Comparison of ENCODE assay signal across 22 cellular contexts in the genomic region with DNA sequence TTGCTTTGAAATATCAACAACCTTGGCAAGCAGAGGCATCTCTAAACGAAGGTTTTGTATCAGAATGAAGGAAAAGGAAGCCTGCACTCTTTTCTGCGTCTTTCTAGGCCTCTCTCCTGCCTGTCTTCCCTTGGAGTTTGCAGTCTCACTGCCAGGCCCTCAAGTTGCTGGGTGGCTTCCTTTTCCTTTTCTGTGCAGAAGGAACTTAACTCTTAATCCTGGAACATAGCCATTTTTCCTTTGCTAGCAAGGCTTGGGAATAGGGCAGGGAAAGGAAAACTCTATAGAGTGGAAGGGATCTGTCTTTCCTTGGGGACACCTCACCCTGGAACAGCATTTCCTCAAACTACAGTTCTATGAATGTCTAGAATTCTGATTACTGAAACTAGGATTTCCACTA. TPM values are rescaled to one million over a fixed set of nuclear protein-coding genes. Genes with fewer than 3 reads are reported as not detected.
DNase-seq lines count a peak whose midpoint lies in the region; ATAC-seq, FAIRE-seq and TF ChIP-seq lines count a peak whose summit lies in the region.
"Had no signal": no experiment of that assay in that cellular context is flagged by ENCODE, and none has a peak within 500 bp of the region (broad histone marks: within the 10 kb centered on the region; RNA-seq: fewer than 3 reads in every experiment).

No MANE protein-coding gene starts in this region.

- dilution Hi-C loops in endothelial cell of umbilical vein (cut with MboI; ENCODE audit: extremely low pct_ligation_motif_present, low sequenced_read_pairs): no loop called here

- H3K9me3 ChIP-seq in endothelial cell of umbilical vein (replicated peaks; ENCODE audit: control insufficient read depth, insufficient read depth, low read length): no peaks in the 10 kb centered on the region

- intact Hi-C loops in left ventricle myocardium superior (cut with micrococcal nuclease) (no loop called here), left cardiac atrium (cut with DNase I) (no loop called here), endothelial cell of umbilical vein (cut with micrococcal nuclease) (no loop called here)

- peak overlapping the region; percentile 22 for H3K27ac ChIP-seq in endothelial cell of umbilical vein (ENCODE audit: insufficient read depth, low read depth, low read length)
- H3K27ac ChIP-seq: A549, GM23248, KMS-11 had no signal

- H3K4me3 Mint-ChIP-seq in neural crest cell: no peak overlapping the region

- CTCF ChIA-PET in endothelial cell of umbilical vein (lab: Charles Lee): interaction anchor here (0.9 to 1.5 kb wide), 2 partner anchors 35 to 73 kb away, joined by 4 to 8 read pairs; no protein-coding TSS in a partner anchor

- no peak overlapping the region for H3K9ac ChIP-seq in endothelial cell of umbilical vein (replicated peaks; ENCODE audit: extremely low read depth, insufficient read depth, low read length)
- H3K9ac ChIP-seq: GM23248, KMS-11 had no signal

- H3K27me3 Mint-ChIP-seq in neural crest cell (ENCODE audit: low read depth): no peaks in the 10 kb centered on the region

- FAIRE-seq in endothelial cell of umbilical vein (lab: Jason Lieb, UNC): no peak
- FAIRE-seq: A549, GM12891, GM18507 had no signal

- peaks cover 8% of the 10 kb centered on the region for H3K4me1 Mint-ChIP-seq in neural crest cell

- POLR2A ChIA-PET in endothelial cell of umbilical vein (lab: Charles Lee): no interaction called here

- no TSS peak for BruUV-seq in endothelial cell of umbilical vein (replicated peaks; lab: Mats Ljungman, UMichigan)

- H3K36me3 ChIP-seq in endothelial cell of umbilical vein (ENCODE audit: control insufficient read depth in 2 of 2, extremely low read depth in 1 of 2, insufficient read depth in 2 of 2, low read length in 2 of 2): no peaks in the 10 kb centered on the region
- H3K36me3 ChIP-seq: BLaER1 treated with 17β-estradiol and CSF1 and Interleukin-3, amounts not matched to agents 10 nM and 100 nM had no signal

- no peak for TF ChIP-seq POLR2A in endothelial cell of umbilical vein (IDR thresholded peaks at IDR 0.05; ENCODE audit: low read depth, low read length)

- H2AFZ ChIP-seq in endothelial cell of umbilical vein (ENCODE audit: low read depth, low read length): peak overlapping the region; percentile 94
- H2AFZ ChIP-seq: GM23248 had no signal

- peaks cover 2% of the 10 kb centered on the region for H3K36me3 Mint-ChIP-seq in neural crest cell (ENCODE audit: low read depth)

- ATAC-seq in left ventricle myocardium superior (peak; percentile 48), left cardiac atrium (no peak), HG03175 (IDR thresholded peaks at IDR 0.05; ENCODE audit: unreplicated experiment) (no peak)
- ATAC-seq: A549, HCT116, PC-3 had no signal

- H3K4me2 ChIP-seq in endothelial cell of umbilical vein (ENCODE audit: insufficient read depth, low read length): peak overlapping the region; percentile 24
- H3K4me2 ChIP-seq: A549, KMS-11 had no signal

- H3K27ac Mint-ChIP-seq in neural crest cell (ENCODE audit: unreplicated experiment): peak overlapping the region; percentile 77

- H4K20me1 ChIP-seq in endothelial cell of umbilical vein (replicated peaks; ENCODE audit: control insufficient read depth, extremely low read depth, insufficient read depth, low read length): no peaks in the 10 kb centered on the region
- H4K20me1 ChIP-seq: BLaER1 treated with 17β-estradiol and CSF1 and Interleukin-3, amounts not matched to agents 10 nM and 100 nM had no signal

- H3K9me1 ChIP-seq in endothelial cell of umbilical vein (replicated peaks; ENCODE audit: control insufficient read depth, extremely low read depth, insufficient read depth, low read length): no peaks in the 10 kb centered on the region

- H3K4me1 ChIP-seq in endothelial cell of umbilical vein (ENCODE audit: control insufficient read depth, extremely low read depth, insufficient read depth, low read length): peaks cover 31% of the 10 kb centered on the region
- H3K4me1 ChIP-seq: A549 had no signal

- no peak overlapping the region for H3K4me3 ChIP-seq in endothelial cell of umbilical vein (replicated peaks in 1 of 3; ENCODE audit: insufficient read depth in 1 of 3, low read depth in 1 of 3, low read length in 3 of 3)
- H3K4me3 ChIP-seq: A549; BLaER1 treated with 17β-estradiol and CSF1 and Interleukin-3, amounts not matched to agents 10 nM and 100 nM; GM23248 had no signal

- no peaks in the 10 kb centered on the region for H3K27me3 ChIP-seq in endothelial cell of umbilical vein (ENCODE audit: control insufficient read depth in 2 of 2, insufficient read depth in 2 of 2, low read length in 2 of 2)
- H3K27me3 ChIP-seq: BLaER1 treated with 17β-estradiol and CSF1 and Interleukin-3, amounts not matched to agents 10 nM and 100 nM had no signal

- DNase-seq in left ventricle myocardium superior (no peak), left cardiac atrium (no peak), endothelial cell of umbilical vein (ENCODE audit: low read depth, low spot score) (peak; percentile 58), neural crest cell (ENCODE audit: low read depth, low spot score) (no peak), foreskin melanocyte (no peak), NCI-H526 treated with DMSO at 0.1 percent for 48 hours (lab: John Stamatoyannopoulos, UW) (no peak)
- DNase-seq: DMS 273 treated with DMSO at 0.1 percent for 48 hours, GF-D8, GM23248, NCI-H1048, NCI-H146, NCI-H2081, NCI-H510A, NCI-H82, PC-3 had no signal

- H3K9me3 Mint-ChIP-seq in neural crest cell: peaks cover 7% of the 10 kb centered on the region

- no peaks in the 10 kb centered on the region for H3K79me2 ChIP-seq in endothelial cell of umbilical vein (ENCODE audit: control insufficient read depth, insufficient read depth, low read length)

- TF ChIP-seq CTCF in endothelial cell of umbilical vein (IDR thresholded peaks at IDR 0.05; ENCODE audit: extremely low read depth in 1 of 2, insufficient read depth in 1 of 2, low read depth in 1 of 2, low read length in 2 of 2) (no peak), neural crest cell (conservative IDR thresholded peaks at IDR 0.05) (no peak)

TF ChIP-seq in endothelial cell of umbilical vein, 7 proteins besides CTCF, POLR2A, EP300 and RAD21:
- TF ChIP-seq FOS (IDR thresholded peaks at IDR 0.05; ENCODE audit: borderline replicate concordance, insufficient read depth, low read length) (no peak), POLR2AphosphoS5 (IDR thresholded peaks at IDR 0.05; ENCODE audit: insufficient read depth, low read depth, low read length) (no peak), GATA2 (IDR thresholded peaks at IDR 0.05; ENCODE audit: insufficient read depth, insufficient read length, low read depth, low read length) (no peak), MAX (IDR thresholded peaks at IDR 0.05; ENCODE audit: insufficient read depth, insufficient read length) (no peak), MYC (IDR thresholded peaks at IDR 0.05; ENCODE audit: low read depth, low read length) (no peak), JUN (IDR thresholded peaks at IDR 0.05; ENCODE audit: borderline replicate concordance, insufficient read depth, insufficient read length, low read depth) (no peak), EZH2 (IDR thresholded peaks at IDR 0.05; ENCODE audit: borderline replicate concordance, low read depth, low read length, severe bottlenecking) (no peak)

RNA-seq across cellular contexts. Expression of gene TLNRD1, which starts 32.8 kb away (rescaled TPM):
- total RNA-seq in left ventricle myocardium superior (6.4 TPM), left cardiac atrium (10 to 100 TPM in 1 of 2 donors, 1 to 10 TPM in 1; 9.2 to 19.5 TPM), endothelial cell of umbilical vein (33.0 and 33.2 TPM in 2 replicates), neural crest cell (30.6 and 31.7 TPM in 2 replicates)
- polyA plus RNA-seq in endothelial cell of umbilical vein: 17.8 and 21.7 TPM in 2 replicates
- polyA plus RNA-seq in endothelial cell of umbilical vein (2011; cell fraction: cytosol; rRNA removed): 10.2 and 14.1 TPM in 2 replicates
- 6.6 and 7.0 TPM in 2 replicates for polyA plus RNA-seq in endothelial cell of umbilical vein (2011; cell fraction: nucleus; rRNA removed)
- 11.4 and 12.9 TPM in 2 replicates for polyA plus RNA-seq in endothelial cell of umbilical vein (2012)
- polyA minus RNA-seq in endothelial cell of umbilical vein: 8.3 and 11.1 TPM in 2 replicates
- 14.3 TPM for polyA minus RNA-seq in endothelial cell of umbilical vein (2011; cell fraction: cytosol; rRNA and poly(A)+ RNA removed)
- 10.1 and 13.9 TPM in 2 replicates for polyA minus RNA-seq in endothelial cell of umbilical vein (2011; cell fraction: nucleus; rRNA and poly(A)+ RNA removed)

RNA-seq across cellular contexts. Expression of gene MESD, which starts 43.9 kb away (rescaled TPM):
- total RNA-seq in left ventricle myocardium superior (14.4 TPM), left cardiac atrium (10 to 100 TPM; 17.3 to 19.4 TPM), endothelial cell of umbilical vein (30.5 and 32.9 TPM in 2 replicates), neural crest cell (30.7 and 31.9 TPM in 2 replicates)
- polyA plus RNA-seq in endothelial cell of umbilical vein: 10.2 and 12.8 TPM in 2 replicates
- 17.2 and 18.8 TPM in 2 replicates for polyA plus RNA-seq in endothelial cell of umbilical vein (2011; cell fraction: cytosol; rRNA removed)
- polyA plus RNA-seq in endothelial cell of umbilical vein (2011; cell fraction: nucleus; rRNA removed): 17.6 and 19.6 TPM in 2 replicates
- 25.5 and 33.0 TPM in 2 replicates for polyA plus RNA-seq in endothelial cell of umbilical vein (2012)
- 12.9 and 13.1 TPM in 2 replicates for polyA minus RNA-seq in endothelial cell of umbilical vein
- polyA minus RNA-seq in endothelial cell of umbilical vein (2011; cell fraction: cytosol; rRNA and poly(A)+ RNA removed): 12.8 TPM
- 13.8 and 15.9 TPM in 2 replicates for polyA minus RNA-seq in endothelial cell of umbilical vein (2011; cell fraction: nucleus; rRNA and poly(A)+ RNA removed)
